Comparison of ENCODE assay signal across 8 cellular contexts in the genomic region with DNA sequence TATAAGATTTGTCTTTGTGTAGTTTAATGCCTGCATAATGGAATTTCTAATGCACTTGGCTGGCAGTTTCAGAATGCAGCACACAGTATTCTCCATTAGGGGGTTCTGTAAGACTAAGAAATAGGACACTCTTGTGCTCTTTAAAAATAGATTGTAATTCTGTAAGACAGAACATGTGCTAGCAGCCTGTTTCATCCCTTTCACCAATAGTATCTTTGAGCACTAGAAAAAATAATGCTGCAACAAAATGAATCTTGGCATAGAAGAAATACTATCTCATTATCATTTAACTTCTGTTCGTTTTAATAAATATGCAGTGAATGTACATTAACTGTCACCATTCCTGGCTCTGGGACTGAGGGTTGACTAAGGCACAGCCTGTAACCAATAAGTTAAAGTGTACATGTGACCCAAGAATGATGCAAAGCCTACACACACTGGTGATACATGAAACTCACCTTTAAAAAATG. TPM values are rescaled to one million over a fixed set of nuclear protein-coding genes. Genes with fewer than 3 reads are reported as not detected.
DNase-seq lines count a peak whose midpoint lies in the region; ATAC-seq, FAIRE-seq and TF ChIP-seq lines count a peak whose summit lies in the region.

No MANE protein-coding gene starts in this region.

- H3K9me3 ChIP-seq in GM12878 (replicated peaks; ENCODE audit: control insufficient read depth, insufficient read depth, low read length) (no peaks in the 10 kb centered on the region), kidney (ENCODE audit: control insufficient read depth in 1 of 2, low read length in 2 of 2) (no peaks in the 10 kb centered on the region), thyroid gland (no peaks in the 10 kb centered on the region)

- H3K9ac ChIP-seq in GM12878 (ENCODE audit: control insufficient read depth, insufficient read depth, low read length) (no peak overlapping the region), kidney (ENCODE audit: low read length in 2 of 2) (no peak overlapping the region)

- POLR2A ChIA-PET in GM12878 (lab: Charles Lee) = interaction anchor here (0.5 kb wide), 1 partner anchor 12 kb away, joined by 4 read pairs; no protein-coding TSS in a partner anchor

- H3K27ac Mint-ChIP-seq in activated naive CD8-positive, alpha-beta T cell = peak overlapping the region; percentile 65
- H3K27ac Mint-ChIP-seq in activated naive CD8-positive, alpha-beta T cell treated with anti-CD3 and anti-CD28 coated beads for 36 hours = no peak overlapping the region

- TF ChIP-seq POLR2A in GM12878 (IDR thresholded peaks at IDR 0.05; ENCODE audit: low read depth, low read length) (no peak), thyroid gland (IDR thresholded peaks at IDR 0.05) (no peak)

- H3K36me3 Mint-ChIP-seq in activated naive CD8-positive, alpha-beta T cell = no peaks in the 10 kb centered on the region
- peaks cover 4% of the 10 kb centered on the region for H3K36me3 Mint-ChIP-seq in activated naive CD8-positive, alpha-beta T cell treated with anti-CD3 and anti-CD28 coated beads for 36 hours

- peak; percentile 7 for FAIRE-seq in GM12878 (lab: Jason Lieb, UNC)
- FAIRE-seq in kidney (lab: Jason Lieb, UNC) = peak; percentile 96

- BruUV-seq in GM12878 (replicated peaks; lab: Mats Ljungman, UMichigan) = no TSS peak

- CTCF ChIA-PET in GM12878 (lab: Yijun Ruan, JAX) = interaction anchor here (1.0 to 1.9 kb wide), 6 partner anchors 54 to 643 kb away, joined by 3 to 17 read pairs (median 4); no protein-coding TSS in a partner anchor

- SMC1A ChIA-PET in GM12878 (lab: Charles Lee; ENCODE audit: uncharacterized antibody, unreplicated experiment) = interaction anchor here (1.2 to 1.5 kb wide), 2 partner anchors 62 to 328 kb away, joined by 3 to 4 read pairs; no protein-coding TSS in a partner anchor

- H3K27ac ChIP-seq in GM12878 (ENCODE audit: control insufficient read depth, insufficient read depth) = no peak overlapping the region
- H3K27ac ChIP-seq in kidney (ENCODE audit: low read depth in 2 of 2, low read length in 2 of 2) = no peak overlapping the region
- H3K27ac ChIP-seq in thyroid gland = no peak overlapping the region

- TF ChIP-seq CTCF in GM12878 (IDR thresholded peaks at IDR 0.05 in 2 of 3, conservative IDR thresholded peaks at IDR 0.05 in 1 of 3; ENCODE audit: control insufficient read depth in 2 of 3, extremely low read depth in 1 of 3, insufficient read depth in 1 of 3, low read depth in 3 of 3, low read length in 3 of 3) = peak; percentile 33 to 49 (median 35); a peak in 5 of 6 replicates
- TF ChIP-seq CTCF in kidney (IDR thresholded peaks at IDR 0.05; ENCODE audit: borderline replicate concordance, extremely low read depth, insufficient read depth) = peak; percentile 66
- peak in 5 of 6 experiments; percentile 38 to 88 (median 72) for TF ChIP-seq CTCF in thyroid gland (IDR thresholded peaks at IDR 0.05)

- no peaks in the 10 kb centered on the region for H3K27me3 Mint-ChIP-seq in activated naive CD8-positive, alpha-beta T cell
- H3K27me3 Mint-ChIP-seq in activated naive CD8-positive, alpha-beta T cell treated with anti-CD3 and anti-CD28 coated beads for 36 hours = no peaks in the 10 kb centered on the region

- no peak for TF ChIP-seq EP300 in GM12878 (IDR thresholded peaks at IDR 0.05; ENCODE audit: borderline replicate concordance in 1 of 2, control insufficient read depth in 1 of 2, low read depth in 2 of 2, low read length in 2 of 2)

- H3K4me3 Mint-ChIP-seq in activated naive CD8-positive, alpha-beta T cell = no peak overlapping the region
- H3K4me3 Mint-ChIP-seq in activated naive CD8-positive, alpha-beta T cell treated with anti-CD3 and anti-CD28 coated beads for 36 hours = no peak overlapping the region

- H3K4me1 Mint-ChIP-seq in activated naive CD8-positive, alpha-beta T cell (ENCODE audit: low read depth) = peaks cover 52% of the 10 kb centered on the region
- peaks cover 30% of the 10 kb centered on the region for H3K4me1 Mint-ChIP-seq in activated naive CD8-positive, alpha-beta T cell treated with anti-CD3 and anti-CD28 coated beads for 36 hours

- H3K4me3 ChIP-seq in GM12878 = no peak overlapping the region
- no peak overlapping the region for H3K4me3 ChIP-seq in kidney (ENCODE audit: low read length in 2 of 2)
- no peak overlapping the region for H3K4me3 ChIP-seq in thyroid gland (replicated peaks in 1 of 3)

- no peaks in the 10 kb centered on the region for H3K79me2 ChIP-seq in GM12878 (ENCODE audit: control insufficient read depth, insufficient read depth, low read length)

- intact Hi-C loops in GM12878 (cut with micrococcal nuclease; ENCODE audit: unreplicated experiment) = loop anchor here (1.0 to 5.0 kb wide), 2 partner anchors 61 to 713 kb away; no protein-coding TSS in a partner anchor
- intact Hi-C loops in kidney (cut with DNase I) = no loop called here
- intact Hi-C loops in thyroid gland (cut with DNase I) = no loop called here

- H3K36me3 ChIP-seq in GM12878 (ENCODE audit: control insufficient read depth in 2 of 2, insufficient read depth in 2 of 2, low read length in 1 of 2) = no peaks in the 10 kb centered on the region
- no peaks in the 10 kb centered on the region for H3K36me3 ChIP-seq in kidney (ENCODE audit: control insufficient read depth in 1 of 2, insufficient read depth in 2 of 2, low read length in 2 of 2)
- H3K36me3 ChIP-seq in thyroid gland = no peaks in the 10 kb centered on the region

- DNase-seq in activated naive CD8-positive, alpha-beta T cell treated with anti-CD3 and anti-CD28 coated beads for 36 hours = no peak
- DNase-seq in NCI-H460 (ENCODE audit: extremely low read depth, low read depth) = peak; percentile 55
- no peak for DNase-seq in GM12878 (ENCODE audit: low read depth, low spot score)
- no peak for DNase-seq in kidney
- no peak for DNase-seq in thyroid gland

- in situ Hi-C loops in GM12878 (cut with MboI) = no loop called here

- RAD21 ChIA-PET in GM12878 (lab: Charles Lee; ENCODE audit: unreplicated experiment) = no interaction called here

- 0% methylated on average over 1 of the region's 1 CpG for WGBS in GM12878 (ENCODE audit: insufficient coverage, insufficient replicate concordance, low lambda C conversion rate, missing lambda C conversion rate)
- 36 to 54% methylated on average over 1 of the region's 1 CpG for WGBS in thyroid gland, 2 donors

- H3K4me1 ChIP-seq in GM12878 (ENCODE audit: control insufficient read depth, insufficient read depth, low read length) (no peaks in the 10 kb centered on the region), kidney (ENCODE audit: control insufficient read depth in 1 of 2, insufficient read depth in 1 of 2, low read depth in 1 of 2, low read length in 2 of 2) (peaks cover 0 to 14% of the 10 kb centered on the region in 2 donors), thyroid gland (peaks cover 0 to 9% of the 10 kb centered on the region in 2 donors)

- H3K9me3 Mint-ChIP-seq in activated naive CD8-positive, alpha-beta T cell (ENCODE audit: low read depth) = no peaks in the 10 kb centered on the region
- peaks cover 3% of the 10 kb centered on the region for H3K9me3 Mint-ChIP-seq in activated naive CD8-positive, alpha-beta T cell treated with anti-CD3 and anti-CD28 coated beads for 36 hours

- TF ChIP-seq RAD21 in GM12878 (IDR thresholded peaks at IDR 0.05; ENCODE audit: insufficient read depth, low read depth, low read length) = peak; percentile 73

- no peak overlapping the region for H2AFZ ChIP-seq in GM12878 (ENCODE audit: control insufficient read depth, low read depth, low read length)

- H3K4me2 ChIP-seq in GM12878 (ENCODE audit: control insufficient read depth, insufficient read depth) = no peak overlapping the region

- no peaks in the 10 kb centered on the region for H4K20me1 ChIP-seq in GM12878 (ENCODE audit: control insufficient read depth, insufficient read depth)

- peak; percentile 62 for ATAC-seq in HG03066 (IDR thresholded peaks at IDR 0.05; ENCODE audit: low read depth, unreplicated experiment)
- ATAC-seq in GM12878 = peak; percentile 82
- ATAC-seq in GM21825 (IDR thresholded peaks at IDR 0.05; ENCODE audit: unreplicated experiment) = no peak

- H3K27me3 ChIP-seq in GM12878 (replicated peaks in 1 of 2; ENCODE audit: control insufficient read depth in 2 of 2, insufficient read depth in 2 of 2, low read length in 1 of 2) (no peaks in the 10 kb centered on the region; a peak in 1 of 4 replicates), thyroid gland (no peaks in the 10 kb centered on the region)

TF ChIP-seq in GM12878, 131 proteins besides CTCF, POLR2A, EP300 and RAD21 (continues in another document):
- TF ChIP-seq SMC3 (IDR thresholded peaks at IDR 0.05; ENCODE audit: borderline replicate concordance, low read length) = peak; percentile 17; the same call in 1 of the 2 replicates

RNA-seq across cellular contexts. Expression of gene ZNF622, which starts 23.8 kb away (rescaled TPM):
- total RNA-seq in activated naive CD8-positive, alpha-beta T cell treated with anti-CD3 and anti-CD28 coated beads for 36 hours = 10 to 100 TPM; 47.5 to 48.2 TPM
- total RNA-seq in NCI-H460 (2014; rRNA removed; shearing (Covaris generic)) = 30.4 and 37.6 TPM in 2 replicates
- polyA plus RNA-seq in NCI-H460 (2014; cell fraction: nucleus; rRNA removed) = 17.2 and 20.5 TPM in 2 replicates
- total RNA-seq in GM12878 (2013; cell fraction: nucleolus; rRNA removed) = 17.9 and 22.3 TPM in 2 replicates
- total RNA-seq in GM12878 (2014; rRNA removed) (37.9 and 39.7 TPM in 2 replicates), GM12878 (2014; rRNA removed; fragmentation: Illumina TruSeq; extraction: Trizol) (30.3 and 31.8 TPM in 2 replicates), GM12878 (2021) (39.2 and 40.0 TPM in 2 replicates), kidney (30.2 TPM), thyroid gland (10 to 100 TPM; 24.3 to 30.9 (median 28.1) TPM)
- 26.2 TPM for polyA plus RNA-seq in GM12878 (2011; ENCODE audit: low read depth)
- polyA plus RNA-seq in GM12878 (2011; rRNA removed) (21.7 and 24.1 TPM in 2 replicates), GM12878 (2014; fragmentation: Illumina TruSeq; extraction: Trizol) (19.6 and 22.2 TPM in 2 replicates), GM12878 (2014; fragmentation: Nextera tagmentation; extraction: Ambion mirVana) (10 to 100 TPM in 1 of 2 experiments, 1 to 10 TPM in 1; 9.0 to 18.1 TPM), GM12878 (2014; rRNA removed) (29.8 and 30.2 TPM in 2 replicates), GM12878 (2016; fragmentation: Nextera tagmentation; extraction: Ambion mirVana) (10 to 100 TPM; 57.2 to 60.3 TPM), kidney (ENCODE audit: insufficient read depth, low read depth, low replicate concordance) (26.0 TPM)
- 16.8 and 18.3 TPM in 2 replicates for polyA plus RNA-seq in GM12878 (2011; cell fraction: cytosol; rRNA removed)
- polyA plus RNA-seq in GM12878 (2011; cell fraction: nucleus; rRNA removed) = 13.6 and 18.1 TPM in 2 replicates
- 29.6 and 35.5 TPM in 2 replicates for polyA plus RNA-seq in GM12878 (2012)
- polyA minus RNA-seq in GM12878 (2011; rRNA and poly(A)+ RNA removed) = 12.5 and 13.5 TPM in 2 replicates
- polyA minus RNA-seq in GM12878 (2011; cell fraction: cytosol; rRNA and poly(A)+ RNA removed) = 5.3 and 8.2 TPM in 2 replicates
- polyA minus RNA-seq in GM12878 (2011; cell fraction: nucleus; rRNA and poly(A)+ RNA removed) = 15.1 and 26.8 TPM in 2 replicates
